Comparison of ENCODE assay signal across 8 cellular contexts in the genomic region with DNA sequence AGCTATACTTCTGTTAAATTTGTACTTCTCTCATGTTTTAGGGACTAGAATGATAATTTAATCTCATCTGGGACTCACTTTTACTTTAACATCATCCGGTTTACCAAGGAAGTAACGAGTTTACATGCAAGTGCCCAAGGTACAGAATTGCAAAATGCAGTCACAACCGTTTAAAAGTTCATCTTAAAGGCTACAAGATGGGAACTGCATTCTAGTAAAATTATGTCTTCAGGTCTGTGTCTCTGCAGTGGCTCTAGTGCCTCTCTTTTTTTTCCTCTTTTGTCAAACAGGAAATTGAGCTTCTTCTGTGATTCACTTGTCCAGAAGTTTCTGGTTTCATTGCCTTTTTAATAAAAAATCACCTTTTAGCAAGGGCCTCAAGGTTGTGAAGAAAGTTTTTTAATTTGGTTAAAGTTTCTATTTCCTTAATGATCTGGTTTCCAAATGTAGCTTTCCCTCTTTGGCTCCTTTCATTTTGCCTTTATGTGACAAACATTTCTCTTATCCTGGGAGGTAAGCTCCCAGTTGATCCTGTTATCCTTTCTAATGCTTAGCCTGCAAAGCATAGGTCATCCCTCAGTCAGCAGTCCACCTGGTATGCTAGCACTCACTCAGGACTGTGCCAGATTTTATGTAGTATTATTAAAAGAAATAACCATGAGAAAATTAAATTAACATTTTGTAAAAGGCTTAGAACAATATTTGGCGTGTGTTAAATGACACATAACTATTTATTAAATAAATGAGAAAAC. TPM values are rescaled to one million over a fixed set of nuclear protein-coding genes. Genes with fewer than 3 reads are reported as not detected.
A peak's percentile ranks its signal among the peaks of the same experiment; 100 is the strongest.
DNase-seq lines count a peak whose midpoint lies in the region; ATAC-seq, FAIRE-seq and TF ChIP-seq lines count a peak whose summit lies in the region.

No MANE protein-coding gene starts in this region.

- FAIRE-seq in keratinocyte (lab: Jason Lieb, UNC), result no peak

- H3K27ac ChIP-seq in right atrium auricular region, result peak overlapping the region; percentile 95 to 98
- H3K27ac ChIP-seq in keratinocyte (ENCODE audit: control insufficient read depth, insufficient read depth, low read length), result peak overlapping the region; percentile 91
- H3K27ac ChIP-seq in thyroid gland, result peak overlapping the region; percentile 85 to 100 (median 99)

- peak overlapping the region; percentile 96 for H3K9ac ChIP-seq in keratinocyte (ENCODE audit: control insufficient read depth, extremely low read depth, insufficient read depth, low read length)

- DNase-seq in right atrium auricular region (ENCODE audit: low spot score), result no peak
- no peak for DNase-seq in left cardiac atrium
- no peak for DNase-seq in keratinocyte (ENCODE audit: low read depth, low spot score)
- no peak for DNase-seq in thyroid gland
- DNase-seq in NCI-H446 treated with DMSO at 0.1 percent for 48 hours (lab: John Stamatoyannopoulos, UW), result no peak
- no peak for DNase-seq in DMS 273 treated with DMSO at 0.1 percent for 48 hours (lab: John Stamatoyannopoulos, UW)
- no peak for DNase-seq in NCI-H1092 treated with DMSO at 0.1 percent for 48 hours (lab: John Stamatoyannopoulos, UW)

- no peaks in the 10 kb centered on the region for H3K9me3 ChIP-seq in right atrium auricular region
- no peaks in the 10 kb centered on the region for H3K9me3 ChIP-seq in keratinocyte (ENCODE audit: control insufficient read depth, low read depth, low read length)
- no peaks in the 10 kb centered on the region for H3K9me3 ChIP-seq in thyroid gland

- H3K27me3 Mint-ChIP-seq in activated T-helper 17 cell treated with anti-CD3 and anti-CD28 coated beads, Interleukin-2, amount 50 U/mL, for 72 hours, result no peaks in the 10 kb centered on the region

- peaks cover 72% of the 10 kb centered on the region for H3K79me2 ChIP-seq in keratinocyte (ENCODE audit: control insufficient read depth, insufficient read depth, low read length)

- dilution Hi-C loops in keratinocyte (cut with MboI; ENCODE audit: extremely low pct_ligation_motif_present, low sequenced_read_pairs), result no loop called here

- H4K20me1 ChIP-seq in keratinocyte (ENCODE audit: control insufficient read depth, extremely low read depth, insufficient read depth, low read length), result peaks cover 19% of the 10 kb centered on the region

- no peak for ATAC-seq in left cardiac atrium
- no peak for ATAC-seq in activated T-helper 17 cell treated with anti-CD3 and anti-CD28 coated beads, Interleukin-2, amount 50 U/mL, for 72 hours (replicated peaks)

- peak overlapping the region; percentile 91 for H3K4me3 Mint-ChIP-seq in activated T-helper 17 cell treated with anti-CD3 and anti-CD28 coated beads, Interleukin-2, amount 50 U/mL, for 72 hours

- peaks cover 72% of the 10 kb centered on the region for H3K36me3 Mint-ChIP-seq in activated T-helper 17 cell treated with anti-CD3 and anti-CD28 coated beads, Interleukin-2, amount 50 U/mL, for 72 hours (ENCODE audit: low read depth)

- TF ChIP-seq CTCF in right atrium auricular region (IDR thresholded peaks at IDR 0.05) (no peak), keratinocyte (optimal IDR thresholded peaks at IDR 0.05 in 1 of 3, IDR thresholded peaks at IDR 0.05 in 1 of 3, conservative IDR thresholded peaks at IDR 0.05 in 1 of 3; ENCODE audit: extremely low read depth in 1 of 3, insufficient read depth in 2 of 3, low read length in 3 of 3) (no peak), thyroid gland (IDR thresholded peaks at IDR 0.05) (no peak)

- peak overlapping the region; percentile 92 for H3K4me2 ChIP-seq in keratinocyte (ENCODE audit: control insufficient read depth, extremely low read depth, insufficient read depth, low read depth, low read length)

- peak overlapping the region; percentile 99 for H3K27ac Mint-ChIP-seq in activated T-helper 17 cell treated with anti-CD3 and anti-CD28 coated beads, Interleukin-2, amount 50 U/mL, for 72 hours

- intact Hi-C loops in left cardiac atrium (cut with DNase I) (no loop called here), thyroid gland (cut with DNase I) (loop anchor here (5.0 kb wide), 1 partner anchor 129 kb away; the partner anchor contains the start of gene STAT1)

- H3K27me3 ChIP-seq in right atrium auricular region (no peaks in the 10 kb centered on the region), keratinocyte (ENCODE audit: control insufficient read depth, extremely low read depth, insufficient read depth, low read length) (no peaks in the 10 kb centered on the region), thyroid gland (no peaks in the 10 kb centered on the region)

- no peak overlapping the region for H2AFZ ChIP-seq in keratinocyte (ENCODE audit: control insufficient read depth, low read length)

- TF ChIP-seq POLR2A in thyroid gland (IDR thresholded peaks at IDR 0.05), result no peak

- peak overlapping the region; percentile 74 to 85 for H3K4me3 ChIP-seq in right atrium auricular region
- H3K4me3 ChIP-seq in keratinocyte (ENCODE audit: control insufficient read depth in 2 of 3, extremely low read depth in 1 of 3, insufficient read depth in 2 of 3, low read depth in 1 of 3, low read length in 3 of 3), result peak overlapping the region; percentile 55 to 99 (median 87)
- H3K4me3 ChIP-seq in thyroid gland (replicated peaks in 1 of 3), result peak overlapping the region in 2 of 3 donors; percentile 62 to 71

- H3K36me3 ChIP-seq in right atrium auricular region (no peaks in the 10 kb centered on the region), keratinocyte (ENCODE audit: control insufficient read depth in 2 of 2, extremely low read depth in 1 of 2, insufficient read depth in 2 of 2, low read length in 2 of 2) (peaks cover 2 to 9% of the 10 kb centered on the region in 2 experiments), thyroid gland (no peaks in the 10 kb centered on the region)

- H3K9me3 Mint-ChIP-seq in activated T-helper 17 cell treated with anti-CD3 and anti-CD28 coated beads, Interleukin-2, amount 50 U/mL, for 72 hours, result no peaks in the 10 kb centered on the region

- no peaks in the 10 kb centered on the region for H3K9me1 ChIP-seq in keratinocyte (ENCODE audit: control insufficient read depth, extremely low read depth, insufficient read depth, low read length)

- WGBS in thyroid gland, 2 donors, result 44 to 52% methylated on average over 4 of the region's 4 CpGs

- H3K4me1 Mint-ChIP-seq in activated T-helper 17 cell treated with anti-CD3 and anti-CD28 coated beads, Interleukin-2, amount 50 U/mL, for 72 hours, result peaks cover 20% of the 10 kb centered on the region

- H3K4me1 ChIP-seq in right atrium auricular region, result peaks cover 0 to 53% of the 10 kb centered on the region in 2 donors
- H3K4me1 ChIP-seq in keratinocyte (ENCODE audit: control insufficient read depth, extremely low read depth, insufficient read depth, low read length), result peaks cover 41% of the 10 kb centered on the region
- H3K4me1 ChIP-seq in thyroid gland, result peaks cover 33 to 50% of the 10 kb centered on the region in 2 donors

RNA-seq across cellular contexts. Expression of gene GLS, which starts 2.4 kb away (rescaled TPM):
- total RNA-seq in right atrium auricular region (10 to 100 TPM; 53.7 to 77.2 TPM), left cardiac atrium (10 to 100 TPM; 81.8 to 92.6 TPM), thyroid gland (100 to 1,000 TPM; 175 to 274 (median 197) TPM)
- total RNA-seq in activated T-helper 17 cell treated with anti-CD3 and anti-CD28 coated beads, Interleukin-2, amount 50 U/mL, for 72 hours, result 100 to 1,000 TPM; 280 to 311 TPM
- polyA plus RNA-seq in keratinocyte, result 70.9 to 130 TPM (median 98.4 TPM) in 3 replicates
- 73.4 TPM for polyA plus RNA-seq in keratinocyte (2011; ENCODE audit: low read depth)
- polyA plus RNA-seq in keratinocyte (2011; cell fraction: cytosol; rRNA removed), result 35.9 and 65.0 TPM in 2 replicates
- 125 and 208 TPM in 2 replicates for polyA plus RNA-seq in keratinocyte (2011; cell fraction: nucleus; rRNA removed)
- 84.0 and 86.3 TPM in 2 replicates for polyA plus RNA-seq in keratinocyte (2012; ENCODE audit: low replicate concordance)
- polyA minus RNA-seq in keratinocyte, result 54.3 to 225 TPM (median 97.0 TPM) in 3 replicates
- polyA minus RNA-seq in keratinocyte (2011; cell fraction: cytosol; rRNA and poly(A)+ RNA removed), result 85.0 TPM
- polyA minus RNA-seq in keratinocyte (2011; cell fraction: nucleus; rRNA and poly(A)+ RNA removed), result 243 and 504 TPM in 2 replicates
